In the genomic region with DNA sequence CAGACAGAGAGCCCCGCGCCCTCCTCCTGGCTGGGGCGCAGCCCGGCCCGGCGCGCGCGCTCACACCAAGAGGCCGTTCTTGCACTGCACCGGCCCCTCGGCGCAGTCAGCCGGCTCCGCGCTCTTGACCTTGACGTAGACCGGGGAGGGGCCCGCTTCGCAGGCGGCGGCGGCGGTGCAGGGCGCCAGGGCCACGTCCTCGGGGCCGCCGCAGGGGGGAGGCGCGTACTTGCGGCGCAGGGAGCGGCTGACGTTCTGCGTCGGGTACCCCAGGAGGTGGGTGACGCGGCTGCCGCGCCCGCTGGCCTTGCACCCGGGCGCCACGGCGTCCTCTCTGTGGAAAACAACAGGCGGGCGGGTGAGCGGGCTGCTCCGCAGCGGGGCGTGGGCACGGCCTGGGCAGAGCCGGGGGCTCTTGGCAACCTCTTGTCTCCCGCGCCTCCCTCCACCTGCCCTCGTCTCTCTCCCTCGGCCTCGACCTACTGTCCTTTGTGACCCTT, we compare ENCODE assay signal across 1 cellular context.
TF ChIP-seq lines count a peak whose summit lies in the region.

No MANE protein-coding gene starts in this region.

TF ChIP-seq in WTC11, 78 proteins besides CTCF, POLR2A, EP300 and RAD21 (continued from another document and continues in another):
- TF ChIP-seq, protein P1, sequence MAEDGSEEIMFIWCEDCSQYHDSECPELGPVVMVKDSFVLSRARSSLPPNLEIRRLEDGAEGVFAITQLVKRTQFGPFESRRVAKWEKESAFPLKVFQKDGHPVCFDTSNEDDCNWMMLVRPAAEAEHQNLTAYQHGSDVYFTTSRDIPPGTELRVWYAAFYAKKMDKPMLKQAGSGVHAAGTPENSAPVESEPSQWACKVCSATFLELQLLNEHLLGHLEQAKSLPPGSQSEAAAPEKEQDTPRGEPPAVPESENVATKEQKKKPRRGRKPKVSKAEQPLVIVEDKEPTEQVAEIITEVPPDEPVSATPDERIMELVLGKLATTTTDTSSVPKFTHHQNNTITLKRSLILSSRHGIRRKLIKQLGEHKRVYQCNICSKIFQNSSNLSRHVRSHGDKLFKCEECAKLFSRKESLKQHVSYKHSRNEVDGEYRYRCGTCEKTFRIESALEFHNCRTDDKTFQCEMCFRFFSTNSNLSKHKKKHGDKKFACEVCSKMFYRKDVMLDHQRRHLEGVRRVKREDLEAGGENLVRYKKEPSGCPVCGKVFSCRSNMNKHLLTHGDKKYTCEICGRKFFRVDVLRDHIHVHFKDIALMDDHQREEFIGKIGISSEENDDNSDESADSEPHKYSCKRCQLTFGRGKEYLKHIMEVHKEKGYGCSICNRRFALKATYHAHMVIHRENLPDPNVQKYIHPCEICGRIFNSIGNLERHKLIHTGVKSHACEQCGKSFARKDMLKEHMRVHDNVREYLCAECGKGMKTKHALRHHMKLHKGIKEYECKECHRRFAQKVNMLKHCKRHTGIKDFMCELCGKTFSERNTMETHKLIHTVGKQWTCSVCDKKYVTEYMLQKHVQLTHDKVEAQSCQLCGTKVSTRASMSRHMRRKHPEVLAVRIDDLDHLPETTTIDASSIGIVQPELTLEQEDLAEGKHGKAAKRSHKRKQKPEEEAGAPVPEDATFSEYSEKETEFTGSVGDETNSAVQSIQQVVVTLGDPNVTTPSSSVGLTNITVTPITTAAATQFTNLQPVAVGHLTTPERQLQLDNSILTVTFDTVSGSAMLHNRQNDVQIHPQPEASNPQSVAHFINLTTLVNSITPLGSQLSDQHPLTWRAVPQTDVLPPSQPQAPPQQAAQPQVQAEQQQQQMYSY (CRISPR knock-in tag; IDR thresholded peaks at IDR 0.05): no peak
- TF ChIP-seq SMAD4 (CRISPR knock-in tag; IDR thresholded peaks at IDR 0.05) (no peak), NR2C2 (CRISPR knock-in tag; IDR thresholded peaks at IDR 0.05) (no peak), ZNF219 (CRISPR knock-in tag; IDR thresholded peaks at IDR 0.05; ENCODE audit: borderline replicate concordance) (no peak), FOXP1 (CRISPR knock-in tag; IDR thresholded peaks at IDR 0.05; ENCODE audit: borderline replicate concordance) (peak; percentile 48; the same call in 1 of the 2 replicates), CBFB (CRISPR knock-in tag; IDR thresholded peaks at IDR 0.05; ENCODE audit: low read depth) (no peak), ZNF671 (CRISPR knock-in tag; IDR thresholded peaks at IDR 0.05) (no peak), FOXK1 (CRISPR knock-in tag; IDR thresholded peaks at IDR 0.05) (no peak), ELF4 (CRISPR knock-in tag; IDR thresholded peaks at IDR 0.05; ENCODE audit: low read depth) (no peak), ZNF317 (CRISPR knock-in tag; IDR thresholded peaks at IDR 0.05; ENCODE audit: borderline replicate concordance, low read depth) (no peak; the same call in 1 of the 2 replicates), ZNF423 (CRISPR knock-in tag; IDR thresholded peaks at IDR 0.05) (peak; percentile 85), ZBTB21 (CRISPR knock-in tag; IDR thresholded peaks at IDR 0.05; ENCODE audit: borderline replicate concordance) (peak; percentile 71; the same call in 1 of the 2 replicates), ZNF232 (CRISPR knock-in tag; IDR thresholded peaks at IDR 0.05) (no peak), NFATC4 (CRISPR knock-in tag; IDR thresholded peaks at IDR 0.05) (no peak), JUN (CRISPR knock-in tag; IDR thresholded peaks at IDR 0.05) (no peak), NR1H2 (CRISPR knock-in tag; IDR thresholded peaks at IDR 0.05) (no peak), ZNF138 (CRISPR knock-in tag; conservative IDR thresholded peaks at IDR 0.05) (0 out of 2 replicates have a peak, but pooled peaks have one; percentile 48), CREB1 (CRISPR knock-in tag; IDR thresholded peaks at IDR 0.05) (no peak), MXD4 (CRISPR knock-in tag; IDR thresholded peaks at IDR 0.05; ENCODE audit: borderline replicate concordance) (no peak), SOX15 (CRISPR knock-in tag; IDR thresholded peaks at IDR 0.05) (no peak), ZNF396 (CRISPR knock-in tag; IDR thresholded peaks at IDR 0.05; ENCODE audit: borderline replicate concordance) (no peak)
- TF ChIP-seq, protein P2, sequence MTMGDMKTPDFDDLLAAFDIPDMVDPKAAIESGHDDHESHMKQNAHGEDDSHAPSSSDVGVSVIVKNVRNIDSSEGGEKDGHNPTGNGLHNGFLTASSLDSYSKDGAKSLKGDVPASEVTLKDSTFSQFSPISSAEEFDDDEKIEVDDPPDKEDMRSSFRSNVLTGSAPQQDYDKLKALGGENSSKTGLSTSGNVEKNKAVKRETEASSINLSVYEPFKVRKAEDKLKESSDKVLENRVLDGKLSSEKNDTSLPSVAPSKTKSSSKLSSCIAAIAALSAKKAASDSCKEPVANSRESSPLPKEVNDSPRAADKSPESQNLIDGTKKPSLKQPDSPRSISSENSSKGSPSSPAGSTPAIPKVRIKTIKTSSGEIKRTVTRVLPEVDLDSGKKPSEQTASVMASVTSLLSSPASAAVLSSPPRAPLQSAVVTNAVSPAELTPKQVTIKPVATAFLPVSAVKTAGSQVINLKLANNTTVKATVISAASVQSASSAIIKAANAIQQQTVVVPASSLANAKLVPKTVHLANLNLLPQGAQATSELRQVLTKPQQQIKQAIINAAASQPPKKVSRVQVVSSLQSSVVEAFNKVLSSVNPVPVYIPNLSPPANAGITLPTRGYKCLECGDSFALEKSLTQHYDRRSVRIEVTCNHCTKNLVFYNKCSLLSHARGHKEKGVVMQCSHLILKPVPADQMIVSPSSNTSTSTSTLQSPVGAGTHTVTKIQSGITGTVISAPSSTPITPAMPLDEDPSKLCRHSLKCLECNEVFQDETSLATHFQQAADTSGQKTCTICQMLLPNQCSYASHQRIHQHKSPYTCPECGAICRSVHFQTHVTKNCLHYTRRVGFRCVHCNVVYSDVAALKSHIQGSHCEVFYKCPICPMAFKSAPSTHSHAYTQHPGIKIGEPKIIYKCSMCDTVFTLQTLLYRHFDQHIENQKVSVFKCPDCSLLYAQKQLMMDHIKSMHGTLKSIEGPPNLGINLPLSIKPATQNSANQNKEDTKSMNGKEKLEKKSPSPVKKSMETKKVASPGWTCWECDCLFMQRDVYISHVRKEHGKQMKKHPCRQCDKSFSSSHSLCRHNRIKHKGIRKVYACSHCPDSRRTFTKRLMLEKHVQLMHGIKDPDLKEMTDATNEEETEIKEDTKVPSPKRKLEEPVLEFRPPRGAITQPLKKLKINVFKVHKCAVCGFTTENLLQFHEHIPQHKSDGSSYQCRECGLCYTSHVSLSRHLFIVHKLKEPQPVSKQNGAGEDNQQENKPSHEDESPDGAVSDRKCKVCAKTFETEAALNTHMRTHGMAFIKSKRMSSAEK (CRISPR knock-in tag; IDR thresholded peaks at IDR 0.05; ENCODE audit: borderline replicate concordance): no peak
- TF ChIP-seq, protein P3, sequence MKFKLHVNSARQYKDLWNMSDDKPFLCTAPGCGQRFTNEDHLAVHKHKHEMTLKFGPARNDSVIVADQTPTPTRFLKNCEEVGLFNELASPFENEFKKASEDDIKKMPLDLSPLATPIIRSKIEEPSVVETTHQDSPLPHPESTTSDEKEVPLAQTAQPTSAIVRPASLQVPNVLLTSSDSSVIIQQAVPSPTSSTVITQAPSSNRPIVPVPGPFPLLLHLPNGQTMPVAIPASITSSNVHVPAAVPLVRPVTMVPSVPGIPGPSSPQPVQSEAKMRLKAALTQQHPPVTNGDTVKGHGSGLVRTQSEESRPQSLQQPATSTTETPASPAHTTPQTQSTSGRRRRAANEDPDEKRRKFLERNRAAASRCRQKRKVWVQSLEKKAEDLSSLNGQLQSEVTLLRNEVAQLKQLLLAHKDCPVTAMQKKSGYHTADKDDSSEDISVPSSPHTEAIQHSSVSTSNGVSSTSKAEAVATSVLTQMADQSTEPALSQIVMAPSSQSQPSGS (CRISPR knock-in tag; IDR thresholded peaks at IDR 0.05; ENCODE audit: borderline replicate concordance, low read depth): no peak
- TF ChIP-seq, protein P4, sequence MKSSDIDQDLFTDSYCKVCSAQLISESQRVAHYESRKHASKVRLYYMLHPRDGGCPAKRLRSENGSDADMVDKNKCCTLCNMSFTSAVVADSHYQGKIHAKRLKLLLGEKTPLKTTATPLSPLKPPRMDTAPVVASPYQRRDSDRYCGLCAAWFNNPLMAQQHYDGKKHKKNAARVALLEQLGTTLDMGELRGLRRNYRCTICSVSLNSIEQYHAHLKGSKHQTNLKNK (CRISPR knock-in tag; IDR thresholded peaks at IDR 0.05): no peak
- TF ChIP-seq, protein P5, sequence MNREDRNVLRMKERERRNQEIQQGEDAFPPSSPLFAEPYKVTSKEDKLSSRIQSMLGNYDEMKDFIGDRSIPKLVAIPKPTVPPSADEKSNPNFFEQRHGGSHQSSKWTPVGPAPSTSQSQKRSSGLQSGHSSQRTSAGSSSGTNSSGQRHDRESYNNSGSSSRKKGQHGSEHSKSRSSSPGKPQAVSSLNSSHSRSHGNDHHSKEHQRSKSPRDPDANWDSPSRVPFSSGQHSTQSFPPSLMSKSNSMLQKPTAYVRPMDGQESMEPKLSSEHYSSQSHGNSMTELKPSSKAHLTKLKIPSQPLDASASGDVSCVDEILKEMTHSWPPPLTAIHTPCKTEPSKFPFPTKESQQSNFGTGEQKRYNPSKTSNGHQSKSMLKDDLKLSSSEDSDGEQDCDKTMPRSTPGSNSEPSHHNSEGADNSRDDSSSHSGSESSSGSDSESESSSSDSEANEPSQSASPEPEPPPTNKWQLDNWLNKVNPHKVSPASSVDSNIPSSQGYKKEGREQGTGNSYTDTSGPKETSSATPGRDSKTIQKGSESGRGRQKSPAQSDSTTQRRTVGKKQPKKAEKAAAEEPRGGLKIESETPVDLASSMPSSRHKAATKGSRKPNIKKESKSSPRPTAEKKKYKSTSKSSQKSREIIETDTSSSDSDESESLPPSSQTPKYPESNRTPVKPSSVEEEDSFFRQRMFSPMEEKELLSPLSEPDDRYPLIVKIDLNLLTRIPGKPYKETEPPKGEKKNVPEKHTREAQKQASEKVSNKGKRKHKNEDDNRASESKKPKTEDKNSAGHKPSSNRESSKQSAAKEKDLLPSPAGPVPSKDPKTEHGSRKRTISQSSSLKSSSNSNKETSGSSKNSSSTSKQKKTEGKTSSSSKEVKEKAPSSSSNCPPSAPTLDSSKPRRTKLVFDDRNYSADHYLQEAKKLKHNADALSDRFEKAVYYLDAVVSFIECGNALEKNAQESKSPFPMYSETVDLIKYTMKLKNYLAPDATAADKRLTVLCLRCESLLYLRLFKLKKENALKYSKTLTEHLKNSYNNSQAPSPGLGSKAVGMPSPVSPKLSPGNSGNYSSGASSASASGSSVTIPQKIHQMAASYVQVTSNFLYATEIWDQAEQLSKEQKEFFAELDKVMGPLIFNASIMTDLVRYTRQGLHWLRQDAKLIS (CRISPR knock-in tag; IDR thresholded peaks at IDR 0.05; ENCODE audit: borderline replicate concordance): no peak
- TF ChIP-seq, protein P6, sequence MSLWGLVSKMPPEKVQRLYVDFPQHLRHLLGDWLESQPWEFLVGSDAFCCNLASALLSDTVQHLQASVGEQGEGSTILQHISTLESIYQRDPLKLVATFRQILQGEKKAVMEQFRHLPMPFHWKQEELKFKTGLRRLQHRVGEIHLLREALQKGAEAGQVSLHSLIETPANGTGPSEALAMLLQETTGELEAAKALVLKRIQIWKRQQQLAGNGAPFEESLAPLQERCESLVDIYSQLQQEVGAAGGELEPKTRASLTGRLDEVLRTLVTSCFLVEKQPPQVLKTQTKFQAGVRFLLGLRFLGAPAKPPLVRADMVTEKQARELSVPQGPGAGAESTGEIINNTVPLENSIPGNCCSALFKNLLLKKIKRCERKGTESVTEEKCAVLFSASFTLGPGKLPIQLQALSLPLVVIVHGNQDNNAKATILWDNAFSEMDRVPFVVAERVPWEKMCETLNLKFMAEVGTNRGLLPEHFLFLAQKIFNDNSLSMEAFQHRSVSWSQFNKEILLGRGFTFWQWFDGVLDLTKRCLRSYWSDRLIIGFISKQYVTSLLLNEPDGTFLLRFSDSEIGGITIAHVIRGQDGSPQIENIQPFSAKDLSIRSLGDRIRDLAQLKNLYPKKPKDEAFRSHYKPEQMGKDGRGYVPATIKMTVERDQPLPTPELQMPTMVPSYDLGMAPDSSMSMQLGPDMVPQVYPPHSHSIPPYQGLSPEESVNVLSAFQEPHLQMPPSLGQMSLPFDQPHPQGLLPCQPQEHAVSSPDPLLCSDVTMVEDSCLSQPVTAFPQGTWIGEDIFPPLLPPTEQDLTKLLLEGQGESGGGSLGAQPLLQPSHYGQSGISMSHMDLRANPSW (CRISPR knock-in tag; conservative IDR thresholded peaks at IDR 0.05; ENCODE audit: low read depth): no peak
- TF ChIP-seq, protein P7, sequence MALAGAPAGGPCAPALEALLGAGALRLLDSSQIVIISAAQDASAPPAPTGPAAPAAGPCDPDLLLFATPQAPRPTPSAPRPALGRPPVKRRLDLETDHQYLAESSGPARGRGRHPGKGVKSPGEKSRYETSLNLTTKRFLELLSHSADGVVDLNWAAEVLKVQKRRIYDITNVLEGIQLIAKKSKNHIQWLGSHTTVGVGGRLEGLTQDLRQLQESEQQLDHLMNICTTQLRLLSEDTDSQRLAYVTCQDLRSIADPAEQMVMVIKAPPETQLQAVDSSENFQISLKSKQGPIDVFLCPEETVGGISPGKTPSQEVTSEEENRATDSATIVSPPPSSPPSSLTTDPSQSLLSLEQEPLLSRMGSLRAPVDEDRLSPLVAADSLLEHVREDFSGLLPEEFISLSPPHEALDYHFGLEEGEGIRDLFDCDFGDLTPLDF (CRISPR knock-in tag; IDR thresholded peaks at IDR 0.05): no peak
- TF ChIP-seq, protein P8, sequence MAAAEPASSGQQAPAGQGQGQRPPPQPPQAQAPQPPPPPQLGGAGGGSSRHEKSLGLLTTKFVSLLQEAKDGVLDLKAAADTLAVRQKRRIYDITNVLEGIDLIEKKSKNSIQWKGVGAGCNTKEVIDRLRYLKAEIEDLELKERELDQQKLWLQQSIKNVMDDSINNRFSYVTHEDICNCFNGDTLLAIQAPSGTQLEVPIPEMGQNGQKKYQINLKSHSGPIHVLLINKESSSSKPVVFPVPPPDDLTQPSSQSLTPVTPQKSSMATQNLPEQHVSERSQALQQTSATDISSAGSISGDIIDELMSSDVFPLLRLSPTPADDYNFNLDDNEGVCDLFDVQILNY (CRISPR knock-in tag; IDR thresholded peaks at IDR 0.05): peak; percentile 62; the same call in 1 of the 2 replicates
- TF ChIP-seq, protein P9, sequence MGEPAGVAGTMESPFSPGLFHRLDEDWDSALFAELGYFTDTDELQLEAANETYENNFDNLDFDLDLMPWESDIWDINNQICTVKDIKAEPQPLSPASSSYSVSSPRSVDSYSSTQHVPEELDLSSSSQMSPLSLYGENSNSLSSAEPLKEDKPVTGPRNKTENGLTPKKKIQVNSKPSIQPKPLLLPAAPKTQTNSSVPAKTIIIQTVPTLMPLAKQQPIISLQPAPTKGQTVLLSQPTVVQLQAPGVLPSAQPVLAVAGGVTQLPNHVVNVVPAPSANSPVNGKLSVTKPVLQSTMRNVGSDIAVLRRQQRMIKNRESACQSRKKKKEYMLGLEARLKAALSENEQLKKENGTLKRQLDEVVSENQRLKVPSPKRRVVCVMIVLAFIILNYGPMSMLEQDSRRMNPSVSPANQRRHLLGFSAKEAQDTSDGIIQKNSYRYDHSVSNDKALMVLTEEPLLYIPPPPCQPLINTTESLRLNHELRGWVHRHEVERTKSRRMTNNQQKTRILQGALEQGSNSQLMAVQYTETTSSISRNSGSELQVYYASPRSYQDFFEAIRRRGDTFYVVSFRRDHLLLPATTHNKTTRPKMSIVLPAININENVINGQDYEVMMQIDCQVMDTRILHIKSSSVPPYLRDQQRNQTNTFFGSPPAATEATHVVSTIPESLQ (CRISPR knock-in tag; IDR thresholded peaks at IDR 0.05): no peak
